1 cellular context compared by ENCODE assay signal in the genomic region with DNA sequence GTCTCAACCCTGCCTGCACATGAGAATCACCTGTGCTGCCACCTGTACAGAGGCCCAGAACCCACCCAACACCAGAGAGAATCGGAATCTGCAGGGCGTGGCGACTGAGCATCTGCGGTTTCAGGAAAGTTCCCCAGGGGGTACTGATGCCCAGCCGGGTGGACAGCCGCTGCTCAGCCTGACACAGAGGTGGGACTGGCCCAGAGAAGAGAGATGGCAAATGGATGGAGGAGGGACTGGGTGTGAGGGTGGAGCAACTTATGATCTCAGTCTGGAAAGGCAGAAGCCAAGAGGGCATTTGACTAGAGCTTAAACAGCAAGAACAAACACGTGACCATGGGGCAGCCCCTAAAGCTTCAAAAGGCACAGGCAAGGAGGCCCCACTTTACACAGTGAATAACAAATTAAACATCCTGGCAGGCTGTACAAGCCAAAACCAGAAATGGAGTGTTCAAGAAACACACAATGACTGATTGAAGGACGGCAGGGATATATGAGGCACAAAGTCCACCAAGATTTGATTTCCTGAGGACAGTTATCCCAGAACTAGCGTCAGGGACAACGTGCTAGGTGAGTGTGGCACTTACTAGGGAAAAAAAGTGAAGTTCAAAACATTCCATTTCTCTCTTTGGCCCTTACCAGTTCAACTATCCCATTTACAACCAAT.
TF ChIP-seq lines count a peak whose summit lies in the region.

No MANE protein-coding gene starts in this region.

TF ChIP-seq in HepG2, 621 proteins besides CTCF, POLR2A, EP300 and RAD21 (continued from another document and continues in another):
- TF ChIP-seq, protein P1, sequence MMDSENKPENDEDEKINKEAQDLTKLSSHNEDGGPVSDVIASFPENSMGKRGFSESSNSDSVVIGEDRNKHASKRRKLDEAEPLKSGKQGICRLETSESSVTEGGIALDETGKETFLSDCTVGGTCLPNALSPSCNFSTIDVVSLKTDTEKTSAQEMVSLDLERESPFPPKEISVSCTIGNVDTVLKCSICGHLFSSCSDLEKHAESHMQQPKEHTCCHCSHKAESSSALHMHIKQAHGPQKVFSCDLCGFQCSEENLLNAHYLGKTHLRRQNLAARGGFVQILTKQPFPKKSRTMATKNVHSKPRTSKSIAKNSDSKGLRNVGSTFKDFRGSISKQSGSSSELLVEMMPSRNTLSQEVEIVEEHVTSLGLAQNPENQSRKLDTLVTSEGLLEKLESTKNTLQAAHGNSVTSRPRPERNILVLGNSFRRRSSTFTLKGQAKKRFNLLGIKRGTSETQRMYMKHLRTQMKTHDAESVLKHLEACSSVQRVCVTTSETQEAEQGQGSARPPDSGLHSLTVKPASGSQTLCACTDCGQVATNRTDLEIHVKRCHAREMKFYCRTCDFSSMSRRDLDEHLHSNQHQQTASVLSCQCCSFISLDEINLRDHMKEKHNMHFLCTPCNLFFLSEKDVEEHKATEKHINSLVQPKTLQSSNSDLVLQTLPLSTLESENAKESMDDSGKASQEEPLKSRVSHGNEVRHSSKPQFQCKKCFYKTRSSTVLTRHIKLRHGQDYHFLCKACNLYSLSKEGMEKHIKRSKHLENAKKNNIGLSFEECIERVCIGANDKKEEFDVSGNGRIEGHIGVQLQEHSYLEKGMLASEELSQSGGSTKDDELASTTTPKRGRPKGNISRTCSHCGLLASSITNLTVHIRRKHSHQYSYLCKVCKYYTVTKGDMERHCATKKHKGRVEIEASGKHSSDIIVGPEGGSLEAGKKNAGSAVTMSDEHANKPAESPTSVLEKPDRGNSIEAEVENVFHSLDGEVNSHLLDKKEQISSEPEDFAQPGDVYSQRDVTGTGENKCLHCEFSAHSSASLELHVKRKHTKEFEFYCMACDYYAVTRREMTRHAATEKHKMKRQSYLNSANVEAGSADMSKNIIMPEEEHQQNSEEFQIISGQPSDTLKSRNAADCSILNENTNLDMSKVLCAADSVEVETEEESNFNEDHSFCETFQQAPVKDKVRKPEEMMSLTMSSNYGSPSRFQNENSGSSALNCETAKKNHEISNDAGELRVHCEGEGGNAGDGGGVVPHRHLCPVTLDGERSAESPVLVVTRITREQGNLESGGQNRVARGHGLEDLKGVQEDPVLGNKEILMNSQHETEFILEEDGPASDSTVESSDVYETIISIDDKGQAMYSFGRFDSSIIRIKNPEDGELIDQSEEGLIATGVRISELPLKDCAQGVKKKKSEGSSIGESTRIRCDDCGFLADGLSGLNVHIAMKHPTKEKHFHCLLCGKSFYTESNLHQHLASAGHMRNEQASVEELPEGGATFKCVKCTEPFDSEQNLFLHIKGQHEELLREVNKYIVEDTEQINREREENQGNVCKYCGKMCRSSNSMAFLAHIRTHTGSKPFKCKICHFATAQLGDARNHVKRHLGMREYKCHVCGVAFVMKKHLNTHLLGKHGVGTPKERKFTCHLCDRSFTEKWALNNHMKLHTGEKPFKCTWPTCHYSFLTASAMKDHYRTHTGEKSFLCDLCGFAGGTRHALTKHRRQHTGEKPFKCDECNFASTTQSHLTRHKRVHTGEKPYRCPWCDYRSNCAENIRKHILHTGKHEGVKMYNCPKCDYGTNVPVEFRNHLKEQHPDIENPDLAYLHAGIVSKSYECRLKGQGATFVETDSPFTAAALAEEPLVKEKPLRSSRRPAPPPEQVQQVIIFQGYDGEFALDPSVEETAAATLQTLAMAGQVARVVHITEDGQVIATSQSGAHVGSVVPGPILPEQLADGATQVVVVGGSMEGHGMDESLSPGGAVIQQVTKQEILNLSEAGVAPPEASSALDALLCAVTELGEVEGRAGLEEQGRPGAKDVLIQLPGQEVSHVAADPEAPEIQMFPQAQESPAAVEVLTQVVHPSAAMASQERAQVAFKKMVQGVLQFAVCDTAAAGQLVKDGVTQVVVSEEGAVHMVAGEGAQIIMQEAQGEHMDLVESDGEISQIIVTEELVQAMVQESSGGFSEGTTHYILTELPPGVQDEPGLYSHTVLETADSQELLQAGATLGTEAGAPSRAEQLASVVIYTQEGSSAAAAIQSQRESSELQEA (CRISPR knock-in tag; IDR thresholded peaks at IDR 0.05; ENCODE audit: not compliant biosample characterization): no peak
- TF ChIP-seq, protein P2, sequence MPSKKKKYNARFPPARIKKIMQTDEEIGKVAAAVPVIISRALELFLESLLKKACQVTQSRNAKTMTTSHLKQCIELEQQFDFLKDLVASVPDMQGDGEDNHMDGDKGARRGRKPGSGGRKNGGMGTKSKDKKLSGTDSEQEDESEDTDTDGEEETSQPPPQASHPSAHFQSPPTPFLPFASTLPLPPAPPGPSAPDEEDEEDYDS (CRISPR knock-in tag; IDR thresholded peaks at IDR 0.05): peak; percentile 82
- TF ChIP-seq ZNF143 (CRISPR knock-in tag; IDR thresholded peaks at IDR 0.05): no peak
- no peak for TF ChIP-seq ZNF460 (CRISPR knock-in tag; IDR thresholded peaks at IDR 0.05; ENCODE audit: borderline replicate concordance)
- no peak for TF ChIP-seq ZNF34 (CRISPR knock-in tag; IDR thresholded peaks at IDR 0.05; ENCODE audit: borderline replicate concordance)
- TF ChIP-seq ZNF772 (CRISPR knock-in tag; IDR thresholded peaks at IDR 0.05): no peak
- no peak for TF ChIP-seq MAFG (CRISPR knock-in tag; IDR thresholded peaks at IDR 0.05)
- TF ChIP-seq NR2F2 (IDR thresholded peaks at IDR 0.05; ENCODE audit: borderline replicate concordance, low read depth): no peak
- no peak for TF ChIP-seq ZNF33A (CRISPR knock-in tag; IDR thresholded peaks at IDR 0.05; ENCODE audit: borderline replicate concordance)
- no peak for TF ChIP-seq CBFB (CRISPR knock-in tag; IDR thresholded peaks at IDR 0.05)
- TF ChIP-seq ZNF138 (CRISPR knock-in tag; IDR thresholded peaks at IDR 0.05; ENCODE audit: low read depth): no peak
- TF ChIP-seq, protein P3, sequence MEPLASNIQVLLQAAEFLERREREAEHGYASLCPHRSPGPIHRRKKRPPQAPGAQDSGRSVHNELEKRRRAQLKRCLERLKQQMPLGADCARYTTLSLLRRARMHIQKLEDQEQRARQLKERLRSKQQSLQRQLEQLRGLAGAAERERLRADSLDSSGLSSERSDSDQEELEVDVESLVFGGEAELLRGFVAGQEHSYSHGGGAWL (CRISPR knock-in tag; IDR thresholded peaks at IDR 0.05): no peak
- no peak for TF ChIP-seq ZMYM3 (CRISPR knock-in tag; IDR thresholded peaks at IDR 0.05)
- TF ChIP-seq MIER2 (CRISPR knock-in tag; IDR thresholded peaks at IDR 0.05): peak; percentile 33; the same call in 1 of the 2 replicates
- TF ChIP-seq, protein P4, sequence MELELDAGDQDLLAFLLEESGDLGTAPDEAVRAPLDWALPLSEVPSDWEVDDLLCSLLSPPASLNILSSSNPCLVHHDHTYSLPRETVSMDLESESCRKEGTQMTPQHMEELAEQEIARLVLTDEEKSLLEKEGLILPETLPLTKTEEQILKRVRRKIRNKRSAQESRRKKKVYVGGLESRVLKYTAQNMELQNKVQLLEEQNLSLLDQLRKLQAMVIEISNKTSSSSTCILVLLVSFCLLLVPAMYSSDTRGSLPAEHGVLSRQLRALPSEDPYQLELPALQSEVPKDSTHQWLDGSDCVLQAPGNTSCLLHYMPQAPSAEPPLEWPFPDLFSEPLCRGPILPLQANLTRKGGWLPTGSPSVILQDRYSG (CRISPR knock-in tag; IDR thresholded peaks at IDR 0.05): 0 out of 2 replicates have a peak, but pooled peaks have one; percentile 36
- TF ChIP-seq ZBTB8A (CRISPR knock-in tag; IDR thresholded peaks at IDR 0.05; ENCODE audit: borderline replicate concordance, low read depth): no peak
- TF ChIP-seq ZNF550 (CRISPR knock-in tag; IDR thresholded peaks at IDR 0.05; ENCODE audit: borderline replicate concordance): no peak
- 0 out of 2 replicates have a peak, but pooled peaks have one; percentile 15 for TF ChIP-seq ZBTB20 (CRISPR knock-in tag; IDR thresholded peaks at IDR 0.05; ENCODE audit: borderline replicate concordance, low read depth)
- TF ChIP-seq CC2D1A (CRISPR knock-in tag; IDR thresholded peaks at IDR 0.05): no peak
- no peak for TF ChIP-seq RFX5 (IDR thresholded peaks at IDR 0.05; ENCODE audit: low read depth, low read length)
- no peak for TF ChIP-seq TAF15 (IDR thresholded peaks at IDR 0.05; ENCODE audit: low read depth, low read length, poor library complexity, severe bottlenecking)
- TF ChIP-seq SNAI1 (CRISPR knock-in tag; IDR thresholded peaks at IDR 0.05; ENCODE audit: borderline replicate concordance): no peak
- TF ChIP-seq, protein P5, sequence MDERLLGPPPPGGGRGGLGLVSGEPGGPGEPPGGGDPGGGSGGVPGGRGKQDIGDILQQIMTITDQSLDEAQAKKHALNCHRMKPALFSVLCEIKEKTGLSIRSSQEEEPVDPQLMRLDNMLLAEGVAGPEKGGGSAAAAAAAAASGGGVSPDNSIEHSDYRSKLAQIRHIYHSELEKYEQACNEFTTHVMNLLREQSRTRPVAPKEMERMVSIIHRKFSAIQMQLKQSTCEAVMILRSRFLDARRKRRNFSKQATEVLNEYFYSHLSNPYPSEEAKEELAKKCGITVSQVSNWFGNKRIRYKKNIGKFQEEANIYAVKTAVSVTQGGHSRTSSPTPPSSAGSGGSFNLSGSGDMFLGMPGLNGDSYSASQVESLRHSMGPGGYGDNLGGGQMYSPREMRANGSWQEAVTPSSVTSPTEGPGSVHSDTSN (CRISPR knock-in tag; IDR thresholded peaks at IDR 0.05): 0 out of 2 replicates have a peak, but pooled peaks have one; percentile 52
- TF ChIP-seq, protein P6, sequence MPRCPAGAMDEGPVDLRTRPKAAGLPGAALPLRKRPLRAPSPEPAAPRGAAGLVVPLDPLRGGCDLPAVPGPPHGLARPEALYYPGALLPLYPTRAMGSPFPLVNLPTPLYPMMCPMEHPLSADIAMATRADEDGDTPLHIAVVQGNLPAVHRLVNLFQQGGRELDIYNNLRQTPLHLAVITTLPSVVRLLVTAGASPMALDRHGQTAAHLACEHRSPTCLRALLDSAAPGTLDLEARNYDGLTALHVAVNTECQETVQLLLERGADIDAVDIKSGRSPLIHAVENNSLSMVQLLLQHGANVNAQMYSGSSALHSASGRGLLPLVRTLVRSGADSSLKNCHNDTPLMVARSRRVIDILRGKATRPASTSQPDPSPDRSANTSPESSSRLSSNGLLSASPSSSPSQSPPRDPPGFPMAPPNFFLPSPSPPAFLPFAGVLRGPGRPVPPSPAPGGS (CRISPR knock-in tag; IDR thresholded peaks at IDR 0.05): peak; percentile 98
- no peak; the same call in 1 of the 2 replicates for TF ChIP-seq ZNF124 (CRISPR knock-in tag; IDR thresholded peaks at IDR 0.05)
- TF ChIP-seq TBX3 (IDR thresholded peaks at IDR 0.05; ENCODE audit: borderline replicate concordance): no peak
- no peak for TF ChIP-seq ZNF780A (CRISPR knock-in tag; IDR thresholded peaks at IDR 0.05)
- no peak for TF ChIP-seq SYNCRIP (IDR thresholded peaks at IDR 0.05; ENCODE audit: insufficient read depth, low read depth, low read length)
- TF ChIP-seq NFE2L1 (CRISPR knock-in tag; IDR thresholded peaks at IDR 0.05; ENCODE audit: borderline replicate concordance): no peak
- TF ChIP-seq, protein P7, sequence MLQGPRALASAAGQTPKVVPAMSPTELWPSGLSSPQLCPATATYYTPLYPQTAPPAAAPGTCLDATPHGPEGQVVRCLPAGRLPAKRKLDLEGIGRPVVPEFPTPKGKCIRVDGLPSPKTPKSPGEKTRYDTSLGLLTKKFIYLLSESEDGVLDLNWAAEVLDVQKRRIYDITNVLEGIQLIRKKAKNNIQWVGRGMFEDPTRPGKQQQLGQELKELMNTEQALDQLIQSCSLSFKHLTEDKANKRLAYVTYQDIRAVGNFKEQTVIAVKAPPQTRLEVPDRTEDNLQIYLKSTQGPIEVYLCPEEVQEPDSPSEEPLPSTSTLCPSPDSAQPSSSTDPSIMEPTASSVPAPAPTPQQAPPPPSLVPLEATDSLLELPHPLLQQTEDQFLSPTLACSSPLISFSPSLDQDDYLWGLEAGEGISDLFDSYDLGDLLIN (CRISPR knock-in tag; IDR thresholded peaks at IDR 0.05; ENCODE audit: borderline replicate concordance): no peak
- no peak for TF ChIP-seq HNRNPK (IDR thresholded peaks at IDR 0.05; ENCODE audit: low read depth, low read length, poor library complexity, severe bottlenecking)
- TF ChIP-seq, protein P8, sequence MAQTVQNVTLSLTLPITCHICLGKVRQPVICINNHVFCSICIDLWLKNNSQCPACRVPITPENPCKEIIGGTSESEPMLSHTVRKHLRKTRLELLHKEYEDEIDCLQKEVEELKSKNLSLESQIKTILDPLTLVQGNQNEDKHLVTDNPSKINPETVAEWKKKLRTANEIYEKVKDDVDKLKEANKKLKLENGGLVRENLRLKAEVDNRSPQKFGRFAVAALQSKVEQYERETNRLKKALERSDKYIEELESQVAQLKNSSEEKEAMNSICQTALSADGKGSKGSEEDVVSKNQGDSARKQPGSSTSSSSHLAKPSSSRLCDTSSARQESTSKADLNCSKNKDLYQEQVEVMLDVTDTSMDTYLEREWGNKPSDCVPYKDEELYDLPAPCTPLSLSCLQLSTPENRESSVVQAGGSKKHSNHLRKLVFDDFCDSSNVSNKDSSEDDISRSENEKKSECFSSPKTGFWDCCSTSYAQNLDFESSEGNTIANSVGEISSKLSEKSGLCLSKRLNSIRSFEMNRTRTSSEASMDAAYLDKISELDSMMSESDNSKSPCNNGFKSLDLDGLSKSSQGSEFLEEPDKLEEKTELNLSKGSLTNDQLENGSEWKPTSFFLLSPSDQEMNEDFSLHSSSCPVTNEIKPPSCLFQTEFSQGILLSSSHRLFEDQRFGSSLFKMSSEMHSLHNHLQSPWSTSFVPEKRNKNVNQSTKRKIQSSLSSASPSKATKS (CRISPR knock-in tag; IDR thresholded peaks at IDR 0.05): no peak
- no peak for TF ChIP-seq RFXANK (CRISPR knock-in tag; IDR thresholded peaks at IDR 0.05)
- TF ChIP-seq ATAD3A (CRISPR knock-in tag; IDR thresholded peaks at IDR 0.05): no peak
- TF ChIP-seq WIZ (CRISPR knock-in tag; IDR thresholded peaks at IDR 0.05): no peak
- TF ChIP-seq KLF11 (CRISPR knock-in tag; IDR thresholded peaks at IDR 0.05): peak; percentile 77; the same call in 1 of the 2 replicates
- no peak for TF ChIP-seq HNRNPLL (IDR thresholded peaks at IDR 0.05; ENCODE audit: low read depth, low read length, poor library complexity, severe bottlenecking)
- TF ChIP-seq IKZF4 (CRISPR knock-in tag; IDR thresholded peaks at IDR 0.05; ENCODE audit: borderline replicate concordance, low read depth, not compliant biosample characterization): no peak
- TF ChIP-seq YEATS4 (CRISPR knock-in tag; IDR thresholded peaks at IDR 0.05; ENCODE audit: borderline replicate concordance): no peak
- no peak for TF ChIP-seq ZFP37 (CRISPR knock-in tag; IDR thresholded peaks at IDR 0.05; ENCODE audit: borderline replicate concordance)
- TF ChIP-seq, protein P9, sequence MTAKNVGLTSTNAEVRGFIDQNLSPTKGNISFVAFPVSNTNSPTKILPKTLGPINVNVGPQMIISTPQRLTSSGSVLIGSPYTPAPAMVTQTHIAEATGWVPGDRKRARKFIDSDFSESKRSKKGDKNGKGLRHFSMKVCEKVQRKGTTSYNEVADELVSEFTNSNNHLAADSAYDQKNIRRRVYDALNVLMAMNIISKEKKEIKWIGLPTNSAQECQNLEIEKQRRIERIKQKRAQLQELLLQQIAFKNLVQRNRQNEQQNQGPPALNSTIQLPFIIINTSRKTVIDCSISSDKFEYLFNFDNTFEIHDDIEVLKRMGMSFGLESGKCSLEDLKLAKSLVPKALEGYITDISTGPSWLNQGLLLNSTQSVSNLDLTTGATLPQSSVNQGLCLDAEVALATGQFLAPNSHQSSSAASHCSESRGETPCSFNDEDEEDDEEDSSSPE (CRISPR knock-in tag; IDR thresholded peaks at IDR 0.05): no peak
- TF ChIP-seq TBP (CRISPR knock-in tag; IDR thresholded peaks at IDR 0.05): no peak
- no peak for TF ChIP-seq SALL2 (CRISPR knock-in tag; IDR thresholded peaks at IDR 0.05)
- no peak for TF ChIP-seq ZNF790 (CRISPR knock-in tag; IDR thresholded peaks at IDR 0.05; ENCODE audit: borderline replicate concordance)
